11 cellular contexts compared by ENCODE assay signal in genomic region chr11:67438121-67438902, GRCh38. TPM values are rescaled to one million over a fixed set of nuclear protein-coding genes. Genes with fewer than 3 reads are reported as not detected.
DNase-seq lines count a peak whose midpoint lies in the region; ATAC-seq and TF ChIP-seq lines count a peak whose summit lies in the region.
"Had no signal": no experiment of that assay in that cellular context is flagged by ENCODE, and none has a peak within 500 bp of the region (broad histone marks: within the 10 kb centered on the region; RNA-seq: fewer than 3 reads in every experiment).

No MANE protein-coding gene starts in this region.

- peak overlapping the region; percentile 96 to 99 (median 97) for H3K4me3 Mint-ChIP-seq in CD4-positive, alpha-beta memory T cell
- peak overlapping the region; percentile 91 to 99 (median 92) for H3K4me3 Mint-ChIP-seq in T-cell

- no peak for TF ChIP-seq POLR2A in sigmoid colon (IDR thresholded peaks at IDR 0.05)

- DNase-seq in CD4-positive, alpha-beta memory T cell, result peak; percentile 74 to 85 (median 75)
- DNase-seq in T-cell (peak; percentile 50 to 81 (median 70)), sigmoid colon (no peak), hepatic stellate cell (ENCODE audit: low spot score) (no peak), NOMO-1 treated with DMSO at 0.1 percent for 48 hours (lab: John Stamatoyannopoulos, UW; ENCODE audit: unreplicated experiment) (no peak), NCI-H2171 treated with DMSO at 0.1 percent for 48 hours (lab: John Stamatoyannopoulos, UW) (no peak)
- peak; percentile 82 for DNase-seq in activated naive CD4-positive, alpha-beta T cell treated with anti-CD3 and anti-CD28 coated beads, Interleukin-2, amount 50 U/mL, for 16 hours
- DNase-seq: kidney glomerular epithelial cell had no signal

- no peaks in the 10 kb centered on the region for H3K27me3 ChIP-seq in CD4-positive, alpha-beta memory T cell (ENCODE audit: insufficient read depth, low read length)
- H3K27me3 ChIP-seq in sigmoid colon, result no peaks in the 10 kb centered on the region

- 75 to 80% methylated on average over 42 of the region's 42 CpGs for WGBS in sigmoid colon, 2 donors

- POLR2A ChIA-PET in CD4-positive, alpha-beta memory T cell (lab: Charles Lee; ENCODE audit: partially characterized antibody), result interaction anchor here (0.8 to 31.8 kb wide), 25 partner anchors 10 to 1126 kb away, joined by 3 to 2262 read pairs (median 7); partner anchors contain the start of genes AIP, BBS1, CABP4 and CARNS1
- POLR2A ChIA-PET in T-cell (lab: Charles Lee), result interaction anchor here in 1 of 2 donors (0.9 to 1.2 kb wide), 2 partner anchors 30 to 35 kb away, joined by 4 to 5 read pairs; no protein-coding TSS in a partner anchor

- H3K9me3 ChIP-seq in CD4-positive, alpha-beta memory T cell (ENCODE audit: control insufficient read depth in 1 of 2, low read length in 2 of 2), result no peaks in the 10 kb centered on the region
- H3K9me3 ChIP-seq in sigmoid colon, result no peaks in the 10 kb centered on the region

- peaks cover 22% of the 10 kb centered on the region for H3K36me3 ChIP-seq in CD4-positive, alpha-beta memory T cell (ENCODE audit: insufficient read depth, low read length)
- peaks cover 3 to 78% (median 39%) of the 10 kb centered on the region in 4 donors for H3K36me3 ChIP-seq in sigmoid colon

- H3K4me1 ChIP-seq in CD4-positive, alpha-beta memory T cell (ENCODE audit: insufficient read depth, low read length), result peaks cover 76% of the 10 kb centered on the region
- H3K4me1 ChIP-seq in sigmoid colon, result peaks cover 0 to 41% (median 27%) of the 10 kb centered on the region in 4 donors

- peaks cover 9 to 36% of the 10 kb centered on the region in 2 donors for H3K36me3 Mint-ChIP-seq in CD4-positive, alpha-beta memory T cell
- H3K36me3 Mint-ChIP-seq in T-cell, result peaks cover 3% of the 10 kb centered on the region

- no peaks in the 10 kb centered on the region for H3K27me3 Mint-ChIP-seq in CD4-positive, alpha-beta memory T cell
- H3K27me3 Mint-ChIP-seq in T-cell, result no peaks in the 10 kb centered on the region

- peak overlapping the region; percentile 78 for H3K27ac ChIP-seq in CD4-positive, alpha-beta memory T cell (ENCODE audit: low read depth, low read length)
- peak overlapping the region in 3 of 4 donors; percentile 32 to 53 (median 44) for H3K27ac ChIP-seq in sigmoid colon
- H3K27ac ChIP-seq: C4-2B had no signal

- CTCF ChIA-PET in CD4-positive, alpha-beta memory T cell (lab: Charles Lee; ENCODE audit: partially characterized antibody), result interaction anchor here (0.9 to 5.0 kb wide), 12 partner anchors 10 to 56 kb away, joined by 3 to 65 read pairs (median 6); partner anchors contain the start of genes AIP, PPP1CA, RAD9A and RPS6KB2
- CTCF ChIA-PET in T-cell (lab: Charles Lee), result interaction anchor here in 1 of 2 donors (1.0 to 2.0 kb wide), 6 partner anchors 10 to 67 kb away, joined by 3 to 7 read pairs (median 6); partner anchors contain the start of genes PITPNM1, PPP1CA and RPS6KB2

- TF ChIP-seq CTCF in sigmoid colon (IDR thresholded peaks at IDR 0.05), result no peak

- no peak for TF ChIP-seq EP300 in sigmoid colon (IDR thresholded peaks at IDR 0.05)

- intact Hi-C loops in CD4-positive, alpha-beta memory T cell (cut with micrococcal nuclease), result loop anchor here (2.0 kb wide), 1 partner anchor 68 kb away; no protein-coding TSS in a partner anchor
- intact Hi-C loops in sigmoid colon (cut with DNase I), result no loop called here

- H3K4me3 ChIP-seq in CD4-positive, alpha-beta memory T cell (ENCODE audit: low read length in 2 of 2), result peak overlapping the region; percentile 81 to 100
- H3K4me3 ChIP-seq in sigmoid colon, result no peak overlapping the region

- peaks cover 43 to 81% (median 55%) of the 10 kb centered on the region in 4 donors for H3K4me1 Mint-ChIP-seq in CD4-positive, alpha-beta memory T cell
- H3K4me1 Mint-ChIP-seq in T-cell, result peaks cover 61 to 75% (median 67%) of the 10 kb centered on the region in 3 donors

- ATAC-seq in T-cell (replicated peaks in 1 of 4) (peak; percentile 36 to 46 (median 38)), HG03432 (IDR thresholded peaks at IDR 0.05; ENCODE audit: unreplicated experiment) (no peak)

- peak overlapping the region; percentile 93 to 98 (median 96) for H3K27ac Mint-ChIP-seq in CD4-positive, alpha-beta memory T cell
- H3K27ac Mint-ChIP-seq in T-cell, result peak overlapping the region; percentile 95

- H3K9me3 Mint-ChIP-seq in CD4-positive, alpha-beta memory T cell, result peaks cover 0 to 4% (median 0%) of the 10 kb centered on the region in 8 donors
- H3K9me3 Mint-ChIP-seq in T-cell, result no peaks in the 10 kb centered on the region

RNA-seq across cellular contexts. Expression of gene PTPRCAP, which starts 0.8 kb away (rescaled TPM):
- total RNA-seq in CD4-positive, alpha-beta memory T cell, result 100 to 1,000 TPM; 208 to 228 TPM
- 100 to 1,000 TPM; 613 TPM for polyA plus RNA-seq in CD4-positive, alpha-beta memory T cell
- 100 to 1,000 TPM; 192 to 282 (median 256) TPM for total RNA-seq in T-cell
- 1 to 10 TPM in 3 of 4 donors, under 1 TPM in 1; 0.71 to 3.7 (median 2.1) TPM for total RNA-seq in sigmoid colon
- 100 to 1,000 TPM in 1 of 3 donors, 1 to 10 TPM in 2; 2.4 to 129 (median 2.8) TPM for polyA plus RNA-seq in sigmoid colon

RNA-seq across cellular contexts. Expression of gene CORO1B, which starts 5.0 kb away (rescaled TPM):
- 10 to 100 TPM; 22.7 to 23.2 TPM for total RNA-seq in CD4-positive, alpha-beta memory T cell
- polyA plus RNA-seq in CD4-positive, alpha-beta memory T cell, result 10 to 100 TPM; 79.1 to 92.2 TPM
- total RNA-seq in T-cell, result 10 to 100 TPM; 23.0 to 39.4 (median 30.4) TPM
- total RNA-seq in sigmoid colon, result 10 to 100 TPM; 42.9 to 52.9 (median 46.1) TPM
- 100 to 1,000 TPM; 150 to 190 (median 166) TPM for polyA plus RNA-seq in sigmoid colon

RNA-seq across cellular contexts. Expression of gene RPS6KB2, which starts 10.0 kb away (rescaled TPM):
- 10 to 100 TPM; 78.1 to 79.9 TPM for total RNA-seq in CD4-positive, alpha-beta memory T cell
- 10 to 100 TPM; 55.2 to 58.3 TPM for polyA plus RNA-seq in CD4-positive, alpha-beta memory T cell
- 10 to 100 TPM; 60.3 to 88.0 (median 81.9) TPM for total RNA-seq in T-cell
- 10 to 100 TPM; 27.1 to 70.2 (median 35.2) TPM for total RNA-seq in sigmoid colon
- 10 to 100 TPM; 55.9 to 67.9 (median 62.0) TPM for polyA plus RNA-seq in sigmoid colon

RNA-seq across cellular contexts. Expression of gene GPR152, which starts 14.2 kb away (rescaled TPM):
- not detected for total RNA-seq in CD4-positive, alpha-beta memory T cell
- polyA plus RNA-seq in CD4-positive, alpha-beta memory T cell, result 1 to 10 TPM in 1 of 2 donors, under 1 TPM in 1; 0.35 to 1.7 TPM
- total RNA-seq in T-cell (under 1 TPM in 1 of 5 donors, not detected in 4; 0.19 TPM), sigmoid colon (not detected)
- not detected for polyA plus RNA-seq in sigmoid colon
- polyA plus RNA-seq: adipose tissue had no signal

RNA-seq across cellular contexts. Expression of gene CABP4, which starts 16.8 kb away (rescaled TPM):
- total RNA-seq in CD4-positive, alpha-beta memory T cell, result 1 to 10 TPM; 1.4 to 2.3 TPM
- polyA plus RNA-seq in CD4-positive, alpha-beta memory T cell, result under 1 TPM; 0.27 to 0.84 TPM
- total RNA-seq in T-cell (10 to 100 TPM in 2 of 5 donors, 1 to 10 TPM in 3; 3.5 to 16.0 (median 5.6) TPM), sigmoid colon (1 to 10 TPM in 1 of 4 donors, under 1 TPM in 3; 0.41 to 1.5 (median 0.63) TPM)
- under 1 TPM in 2 of 3 donors, not detected in 1; 0.60 to 0.61 TPM for polyA plus RNA-seq in sigmoid colon

Comparison
In these comparisons a context has a peak if more than half of its experiments do, and no peak if none do; other contexts are left out.
1. DNase-seq: peak in CD4-positive, alpha-beta memory T cell (5 of 5), T-cell (34 of 34) and activated naive CD4-positive, alpha-beta T cell treated with anti-CD3 and anti-CD28 coated beads, Interleukin-2, amount 50 U/mL, for 16 hours (single experiment); none in sigmoid colon (single experiment), hepatic stellate cell (single experiment), NOMO-1 treated with DMSO at 0.1 percent for 48 hours (single experiment) and NCI-H2171 treated with DMSO at 0.1 percent for 48 hours (single experiment).
2. H3K4me3 ChIP-seq: peak in CD4-positive, alpha-beta memory T cell (2 of 2); none in sigmoid colon (0 of 4).
3. RNA of gene PTPRCAP, which starts 0.8 kb away (total RNA-seq): 192 to 282 TPM in T-cell and 208 to 228 TPM in CD4-positive, alpha-beta memory T cell; 0.71 to 3.7 TPM in sigmoid colon; every median in the first group is over 10 times any median in the second.